In the genomic region with DNA sequence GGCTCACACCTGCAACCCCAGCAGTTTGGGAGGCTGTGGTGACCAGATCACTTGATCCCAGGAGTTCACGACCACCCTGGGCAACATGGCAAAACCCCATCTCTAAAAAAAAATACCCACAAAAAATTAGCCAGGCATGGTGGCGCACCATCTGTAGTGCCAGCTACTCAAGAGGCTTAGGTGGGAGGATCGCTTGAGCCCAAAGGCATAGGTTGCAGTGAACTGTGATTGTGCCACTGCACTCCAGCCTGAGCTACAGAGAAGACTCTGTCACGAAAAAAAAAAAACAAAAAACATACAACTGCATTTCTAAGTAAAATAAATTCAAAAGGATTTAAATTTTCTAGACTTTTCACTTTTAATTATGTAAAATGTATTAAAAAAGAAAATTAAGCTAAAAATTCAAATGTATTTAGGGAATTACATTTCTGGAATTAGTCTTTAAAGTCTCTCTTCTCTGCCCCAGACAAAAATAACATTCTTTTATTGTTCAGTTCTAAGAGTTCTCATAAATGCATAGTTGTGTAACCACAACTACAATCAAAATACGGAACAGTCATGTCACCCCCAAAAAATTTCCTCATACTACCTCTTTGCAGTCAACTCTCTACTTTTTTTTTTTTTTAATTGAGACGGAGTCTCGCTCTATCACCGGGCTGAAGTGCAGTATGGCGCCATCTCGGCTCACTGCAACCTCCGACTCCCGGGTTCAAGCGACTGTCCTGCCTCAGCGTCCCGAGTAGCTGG, we compare ENCODE assay signal across 20 cellular contexts. TPM values are rescaled to one million over a fixed set of nuclear protein-coding genes. Genes with fewer than 3 reads are reported as not detected.
DNase-seq lines count a peak whose midpoint lies in the region; ATAC-seq and TF ChIP-seq lines count a peak whose summit lies in the region.
"Had no signal": no experiment of that assay in that cellular context is flagged by ENCODE, and none has a peak within 500 bp of the region (broad histone marks: within the 10 kb centered on the region; RNA-seq: fewer than 3 reads in every experiment).

No MANE protein-coding gene starts in this region.

- DNase-seq in activated CD8-positive, alpha-beta memory T cell treated with anti-CD3 and anti-CD28 coated beads, Interleukin-2, amount 50 U/mL, for 48 hours, result peak; percentile 36
- DNase-seq in activated CD8-positive, alpha-beta memory T cell treated with anti-CD3 and anti-CD28 coated beads, Interleukin-2, amount 50 U/mL, for 4 hours, result no peak
- peak in 2 of 3 donors; percentile 12 to 26 for DNase-seq in Peyer's patch
- DNase-seq in fibroblast of villous mesenchyme (ENCODE audit: low read depth), result peak; percentile 51
- peak; percentile 9 for DNase-seq in testis
- DNase-seq in mesenchymal stem cell, result no peak
- no peak for DNase-seq in DMS79 (lab: John Stamatoyannopoulos, UW)
- DNase-seq in activated naive CD4-positive, alpha-beta T cell treated with anti-CD3 and anti-CD28 coated beads, Interleukin-2, amount 50 U/mL, for 72 hours (ENCODE audit: low spot score in 2 of 2), result no peak
- DNase-seq: CD4-positive, alpha-beta memory T cell; cerebellar nuclear complex; DND-41; effector memory CD8-positive, alpha-beta T cell; kidney glomerular epithelial cell; NCI-H2029; NCI-H526 treated with DMSO at 0.1 percent for 48 hours; nephron progenitor cell; PC-3; stimulated activated naive CD8-positive, alpha-beta T cell treated with anti-CD3 and anti-CD28 coated beads, Interleukin-15, amount 100 ng/mL, for 72 hours had no signal

- H3K36me3 ChIP-seq in Peyer's patch (peaks cover 0 to 18% (median 0%) of the 10 kb centered on the region in 3 donors), testis (ENCODE audit: low read depth, missing control alignments) (no peaks in the 10 kb centered on the region), mesenchymal stem cell (ENCODE audit: control insufficient read depth in 1 of 2, insufficient read depth in 2 of 2, low read depth in 1 of 2, low read length in 2 of 2) (peaks cover 0 to 15% of the 10 kb centered on the region in 2 experiments)

- no peak overlapping the region for H3K14ac ChIP-seq in mesenchymal stem cell (ENCODE audit: low read length in 2 of 2)

- 73 to 75% methylated on average over 15 of the region's 15 CpGs for WGBS in testis, 2 donors
- 97% methylated on average over 14 of the region's 15 CpGs for WGBS in mesenchymal stem cell

- no peak overlapping the region for H2BK120ac ChIP-seq in mesenchymal stem cell (ENCODE audit: low read depth, low read length)

- no peak overlapping the region for H2AFZ ChIP-seq in mesenchymal stem cell (ENCODE audit: low read depth, low read length)
- H2AFZ ChIP-seq: hepatocyte had no signal

- no peak overlapping the region for H4K8ac ChIP-seq in mesenchymal stem cell (ENCODE audit: low read length)

- no peak overlapping the region for H3K23ac ChIP-seq in mesenchymal stem cell (ENCODE audit: low read length in 2 of 2)

- H2BK5ac ChIP-seq in mesenchymal stem cell (ENCODE audit: low read depth, low read length, poor library complexity, severe bottlenecking), result no peak overlapping the region

- no peak overlapping the region for H2BK12ac ChIP-seq in mesenchymal stem cell (ENCODE audit: low read length in 2 of 2)

- H3K9me3 ChIP-seq in Peyer's patch (no peaks in the 10 kb centered on the region), testis (no peaks in the 10 kb centered on the region), mesenchymal stem cell (ENCODE audit: control insufficient read depth, low read length) (no peaks in the 10 kb centered on the region)

- H2AK5ac ChIP-seq in mesenchymal stem cell (ENCODE audit: low read length, severe bottlenecking), result no peak overlapping the region

- no peak overlapping the region for H3K18ac ChIP-seq in mesenchymal stem cell (ENCODE audit: low read depth in 1 of 2, low read length in 2 of 2)

- H3K4ac ChIP-seq in mesenchymal stem cell (ENCODE audit: low read depth in 1 of 2, low read length in 2 of 2), result no peak overlapping the region

- H4K91ac ChIP-seq in mesenchymal stem cell (ENCODE audit: low read length), result no peak overlapping the region

- H3K4me3 ChIP-seq in Peyer's patch, result no peak overlapping the region
- H3K4me3 ChIP-seq in fibroblast of villous mesenchyme (ENCODE audit: low read depth, low read length), result no peak overlapping the region
- peak overlapping the region in 1 of 2 donors; percentile 26 for H3K4me3 ChIP-seq in testis
- no peak overlapping the region for H3K4me3 ChIP-seq in mesenchymal stem cell (ENCODE audit: insufficient read depth in 1 of 2, low read depth in 1 of 2, low read length in 2 of 2)
- H3K4me3 ChIP-seq: hepatocyte had no signal

- no peak overlapping the region for H3K27ac Mint-ChIP-seq in activated naive CD4-positive, alpha-beta T cell treated with anti-CD3 and anti-CD28 coated beads, Interleukin-2, amount 50 U/mL, for 72 hours
- H3K27ac Mint-ChIP-seq: stimulated activated naive CD8-positive, alpha-beta T cell treated with anti-CD3 and anti-CD28 coated beads, Interleukin-15, amount 100 ng/mL, for 72 hours had no signal

- peaks cover 0 to 5% of the 10 kb centered on the region in 2 donors for H3K36me3 Mint-ChIP-seq in activated naive CD4-positive, alpha-beta T cell treated with anti-CD3 and anti-CD28 coated beads, Interleukin-2, amount 50 U/mL, for 72 hours

- H3K79me1 ChIP-seq in mesenchymal stem cell (replicated peaks; ENCODE audit: low read length, poor library complexity, severe bottlenecking), result peaks cover 22% of the 10 kb centered on the region

- TF ChIP-seq POLR2A in Peyer's patch (IDR thresholded peaks at IDR 0.05) (no peak), testis (IDR thresholded peaks at IDR 0.05) (no peak)

- H3K27ac ChIP-seq in Peyer's patch (no peak overlapping the region), testis (no peak overlapping the region), mesenchymal stem cell (ENCODE audit: low read length, poor library complexity, severe bottlenecking) (no peak overlapping the region)
- H3K27ac ChIP-seq: hepatocyte had no signal

- no peak overlapping the region for H3K9ac ChIP-seq in mesenchymal stem cell (ENCODE audit: low read length)

- H2BK15ac ChIP-seq in mesenchymal stem cell (ENCODE audit: low read depth, poor library complexity, severe bottlenecking), result no peak overlapping the region

- no peaks in the 10 kb centered on the region for H3K4me1 ChIP-seq in Peyer's patch
- no peaks in the 10 kb centered on the region for H3K4me1 ChIP-seq in testis
- peaks cover 5% of the 10 kb centered on the region for H3K4me1 ChIP-seq in mesenchymal stem cell (ENCODE audit: control insufficient read depth, insufficient read depth, low read depth, low read length)

- H3K4me2 ChIP-seq in mesenchymal stem cell (ENCODE audit: low read length, poor library complexity, severe bottlenecking), result no peak overlapping the region
- H3K4me2 ChIP-seq: hepatocyte had no signal

- intact Hi-C loops in testis (cut with DNase I; ENCODE audit: low total_unique reads), result no loop called here

- TF ChIP-seq CTCF in Peyer's patch (IDR thresholded peaks at IDR 0.05), result no peak
- TF ChIP-seq CTCF in fibroblast of villous mesenchyme (IDR thresholded peaks at IDR 0.05; ENCODE audit: insufficient read depth, low read depth, low read length), result no peak
- no peak for TF ChIP-seq CTCF in testis (IDR thresholded peaks at IDR 0.05)

- H3K27me3 ChIP-seq in Peyer's patch, result no peaks in the 10 kb centered on the region
- H3K27me3 ChIP-seq in testis, result no peaks in the 10 kb centered on the region
- H3K27me3 ChIP-seq in mesenchymal stem cell (ENCODE audit: control insufficient read depth in 1 of 2, insufficient read depth in 1 of 2, low read length in 2 of 2), result no peaks in the 10 kb centered on the region
- H3K27me3 ChIP-seq: hepatocyte had no signal

- ATAC-seq in activated naive CD4-positive, alpha-beta T cell treated with anti-CD3 and anti-CD28 coated beads, Interleukin-2, amount 50 U/mL, for 72 hours, result no peak
- ATAC-seq: effector memory CD8-positive, alpha-beta T cell; PC-3; stimulated activated naive CD8-positive, alpha-beta T cell treated with anti-CD3 and anti-CD28 coated beads, Interleukin-15, amount 100 ng/mL, for 72 hours had no signal

- H3K9me3 Mint-ChIP-seq in activated naive CD4-positive, alpha-beta T cell treated with anti-CD3 and anti-CD28 coated beads, Interleukin-2, amount 50 U/mL, for 72 hours, result no peaks in the 10 kb centered on the region
- H3K9me3 Mint-ChIP-seq: activated T-helper 1 cell treated with anti-CD3 and anti-CD28 coated beads, Interleukin-12 subunit alpha, Interleukin-12 subunit beta, Interleukin-2, Interleukin-4 antibody, amounts not matched to agents 30 ng/mL and 10 ng/mL and 1 ng/mL, durations not matched to agents 14 hours and 24 hours and 36 hours; CD4-positive, alpha-beta memory T cell; effector memory CD8-positive, alpha-beta T cell; nephron progenitor cell; stimulated activated naive CD8-positive, alpha-beta T cell treated with anti-CD3 and anti-CD28 coated beads, Interleukin-15, amount 100 ng/mL, for 72 hours had no signal

RNA-seq across cellular contexts. Expression of a gene that starts 14.1 kb away (rescaled TPM):
- total RNA-seq in Peyer's patch (10 to 100 TPM; 28.1 to 55.8 (median 44.6) TPM), fibroblast of villous mesenchyme (5.5 and 6.9 TPM in 2 replicates), testis (10 to 100 TPM; 69.6 to 74.5 TPM)
- 84.5 TPM for polyA plus RNA-seq in testis (ENCODE audit: insufficient read depth, low read depth, low replicate concordance)
- polyA plus RNA-seq in mesenchymal stem cell (2013, experiment 1 of 2), result 44.5 TPM
- polyA plus RNA-seq in mesenchymal stem cell (2013, experiment 2 of 2), result 42.8 TPM
- total RNA-seq in activated naive CD4-positive, alpha-beta T cell treated with anti-CD3 and anti-CD28 coated beads, Interleukin-2, amount 50 U/mL, for 72 hours, result 10 to 100 TPM; 15.1 to 24.9 TPM

RNA-seq across cellular contexts. Expression of a gene that starts 26.3 kb away (rescaled TPM):
- 100 to 1,000 TPM in 1 of 4 donors, 10 to 100 TPM in 3; 43.8 to 118 (median 51.0) TPM for total RNA-seq in Peyer's patch
- 29.6 and 39.3 TPM in 2 replicates for total RNA-seq in fibroblast of villous mesenchyme
- 10 to 100 TPM; 61.1 to 75.2 TPM for total RNA-seq in testis
- polyA plus RNA-seq in testis (ENCODE audit: insufficient read depth, low read depth, low replicate concordance), result 54.8 TPM
- polyA plus RNA-seq in mesenchymal stem cell (2013, experiment 1 of 2), result 25.6 TPM
- polyA plus RNA-seq in mesenchymal stem cell (2013, experiment 2 of 2), result 25.3 TPM
- total RNA-seq in activated naive CD4-positive, alpha-beta T cell treated with anti-CD3 and anti-CD28 coated beads, Interleukin-2, amount 50 U/mL, for 72 hours, result 10 to 100 TPM; 33.9 to 74.1 TPM

Comparison
In these comparisons a context has a peak if more than half of its experiments do, and no peak if none do; other contexts are left out.
1. DNase-seq: peak in activated CD8-positive, alpha-beta memory T cell treated with anti-CD3 and anti-CD28 coated beads, Interleukin-2, amount 50 U/mL, for 48 hours (single experiment), Peyer's patch (2 of 3), fibroblast of villous mesenchyme (single experiment) and testis (single experiment); none in activated CD8-positive, alpha-beta memory T cell treated with anti-CD3 and anti-CD28 coated beads, Interleukin-2, amount 50 U/mL, for 4 hours (single experiment), mesenchymal stem cell (single experiment), DMS79 (single experiment) and activated naive CD4-positive, alpha-beta T cell treated with anti-CD3 and anti-CD28 coated beads, Interleukin-2, amount 50 U/mL, for 72 hours (0 of 2).